ENCODE assay signal across 8 cellular contexts in the genomic region with DNA sequence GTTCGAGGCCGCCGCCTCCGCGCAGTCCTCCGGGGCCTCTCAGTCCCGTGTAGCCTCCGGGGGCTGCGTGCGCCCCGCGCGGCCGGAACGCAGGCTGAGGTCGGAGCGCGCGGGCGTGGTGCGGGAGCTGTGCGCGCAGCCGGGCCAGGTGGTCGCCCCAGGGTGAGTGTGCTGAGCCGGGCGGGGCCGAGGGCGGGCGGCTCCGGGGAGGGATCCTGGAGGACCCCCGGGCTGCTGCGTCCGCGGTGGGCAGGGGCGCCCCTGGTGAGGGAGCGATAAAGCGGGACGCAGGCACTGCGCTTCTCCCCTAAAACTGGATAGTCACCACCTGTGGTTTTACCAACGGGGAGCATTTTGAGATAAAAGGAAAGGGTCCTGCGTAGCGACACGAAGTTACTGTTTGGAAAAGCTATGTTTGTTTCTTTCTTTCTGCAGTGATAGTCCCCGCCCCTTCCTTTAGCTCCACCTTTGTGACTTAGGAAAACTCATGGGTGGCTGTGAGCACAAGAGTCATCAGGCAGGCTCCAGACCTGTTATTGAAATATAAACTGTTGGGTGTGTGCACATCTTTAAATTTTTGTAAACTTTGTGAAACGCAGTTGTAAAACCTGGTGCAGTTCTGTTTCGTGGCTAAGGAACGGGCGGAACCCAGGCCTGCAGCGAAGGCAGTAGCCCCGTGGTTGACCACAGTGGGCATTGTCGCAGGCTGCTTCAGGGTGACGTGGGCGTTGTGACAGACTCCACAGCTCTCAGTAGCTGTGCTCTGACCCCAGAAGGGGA. TPM values are rescaled to one million over a fixed set of nuclear protein-coding genes. Genes with fewer than 3 reads are reported as not detected.
DNase-seq lines count a peak whose midpoint lies in the region; ATAC-seq and TF ChIP-seq lines count a peak whose summit lies in the region.

No MANE protein-coding gene starts in this region.

- H3K36me3 ChIP-seq in SJSA1 (peaks cover 28% of the 10 kb centered on the region), left lung (no peaks in the 10 kb centered on the region)

- peak overlapping the region; percentile 90 for H3K4me3 ChIP-seq in AG04449 (ENCODE audit: low read depth, low read length)
- peak overlapping the region; percentile 92 for H3K4me3 ChIP-seq in SJSA1
- H3K4me3 ChIP-seq in left lung: peak overlapping the region; percentile 88 to 92

- ATAC-seq in GM18867 (IDR thresholded peaks at IDR 0.05; ENCODE audit: unreplicated experiment): peak; percentile 1
- ATAC-seq in HG03460 (IDR thresholded peaks at IDR 0.05; ENCODE audit: unreplicated experiment): peak; percentile 1
- no peak for ATAC-seq in left lung
- ATAC-seq in stimulated activated effector memory CD8-positive, alpha-beta T cell treated with anti-CD3 and anti-CD28 coated beads, Interleukin-12 subunit alpha, Interleukin-12 subunit beta, amount 100 ng/mL, for 72 hours: peak; percentile 36

- H3K9me3 ChIP-seq in SJSA1 (replicated peaks): no peaks in the 10 kb centered on the region
- H3K9me3 ChIP-seq in left lung: no peaks in the 10 kb centered on the region

- peaks cover 5% of the 10 kb centered on the region for H3K36me3 Mint-ChIP-seq in MCF 10A (ENCODE audit: insufficient read depth, unreplicated experiment)
- H3K36me3 Mint-ChIP-seq in stimulated activated effector memory CD8-positive, alpha-beta T cell treated with anti-CD3 and anti-CD28 coated beads, Interleukin-12 subunit alpha, Interleukin-12 subunit beta, amount 100 ng/mL, for 72 hours: peaks cover 62% of the 10 kb centered on the region

- H3K27me3 Mint-ChIP-seq in MCF 10A (ENCODE audit: insufficient read depth, unreplicated experiment): no peaks in the 10 kb centered on the region

- peak overlapping the region; percentile 92 for H3K4me3 Mint-ChIP-seq in MCF 10A (ENCODE audit: unreplicated experiment)
- H3K4me3 Mint-ChIP-seq in stimulated activated effector memory CD8-positive, alpha-beta T cell treated with anti-CD3 and anti-CD28 coated beads, Interleukin-12 subunit alpha, Interleukin-12 subunit beta, amount 100 ng/mL, for 72 hours: peak overlapping the region; percentile 87

- H3K9me3 Mint-ChIP-seq in MCF 10A (ENCODE audit: unreplicated experiment): no peaks in the 10 kb centered on the region
- no peaks in the 10 kb centered on the region for H3K9me3 Mint-ChIP-seq in stimulated activated effector memory CD8-positive, alpha-beta T cell treated with anti-CD3 and anti-CD28 coated beads, Interleukin-12 subunit alpha, Interleukin-12 subunit beta, amount 100 ng/mL, for 72 hours

- intact Hi-C loops in MCF 10A (cut with micrococcal nuclease) (no loop called here), left lung (cut with DNase I) (no loop called here)

- peaks cover 5% of the 10 kb centered on the region for H3K4me1 Mint-ChIP-seq in MCF 10A (ENCODE audit: insufficient read depth, unreplicated experiment)
- H3K4me1 Mint-ChIP-seq in stimulated activated effector memory CD8-positive, alpha-beta T cell treated with anti-CD3 and anti-CD28 coated beads, Interleukin-12 subunit alpha, Interleukin-12 subunit beta, amount 100 ng/mL, for 72 hours: peaks cover 63% of the 10 kb centered on the region

- peak overlapping the region; percentile 51 for H3K27ac Mint-ChIP-seq in MCF 10A (ENCODE audit: low read depth, unreplicated experiment)
- H3K27ac Mint-ChIP-seq in stimulated activated effector memory CD8-positive, alpha-beta T cell treated with anti-CD3 and anti-CD28 coated beads, Interleukin-12 subunit alpha, Interleukin-12 subunit beta, amount 100 ng/mL, for 72 hours: peak overlapping the region; percentile 89

- peak overlapping the region; percentile 98 for H3K27ac ChIP-seq in SJSA1
- H3K27ac ChIP-seq in left lung: peak overlapping the region; percentile 93 to 99

- BruUV-seq in MCF 10A (replicated peaks; lab: Mats Ljungman, UMichigan): TSS peak; percentile 27

- DNase-seq in AG04449 (ENCODE audit: low read depth, low spot score): no peak
- DNase-seq in SJSA1 (ENCODE audit: low read depth in 1 of 2, low spot score in 2 of 2): peak in 1 of 2 experiments; percentile 45
- DNase-seq in MCF 10A (ENCODE audit: unreplicated experiment): peak; percentile 55
- peak in 1 of 2 donors; percentile 87 for DNase-seq in left lung
- peak; percentile 47 to 65 for DNase-seq in stimulated activated effector memory CD8-positive, alpha-beta T cell treated with anti-CD3 and anti-CD28 coated beads, Interleukin-12 subunit alpha, Interleukin-12 subunit beta, amount 100 ng/mL, for 72 hours (ENCODE audit: low spot score in 2 of 2)
- DNase-seq in NCI-H2029 treated with DMSO at 0.1 percent for 48 hours (lab: John Stamatoyannopoulos, UW): no peak

- no peaks in the 10 kb centered on the region for H3K27me3 ChIP-seq in SJSA1 (replicated peaks)
- no peaks in the 10 kb centered on the region for H3K27me3 ChIP-seq in left lung

- POLR2A ChIA-PET in AG04449 (lab: Yijun Ruan, JAX): interaction anchor here (0.6 kb wide), 1 partner anchor 195 kb away, joined by 3 read pairs; no protein-coding TSS in a partner anchor
- POLR2A ChIA-PET in MCF 10A (lab: Yijun Ruan, JAX): interaction anchor here (0.6 to 1.3 kb wide), 10 partner anchors 9 to 500 kb away, joined by 3 to 11 read pairs (median 4); a partner anchor contains a TSS

- peaks cover 14% of the 10 kb centered on the region for H3K4me1 ChIP-seq in SJSA1 (replicated peaks)
- H3K4me1 ChIP-seq in left lung: peaks cover 18 to 67% of the 10 kb centered on the region in 2 donors

- TF ChIP-seq CTCF in AG04449 (IDR thresholded peaks at IDR 0.05; ENCODE audit: insufficient read depth, low read length, missing control alignments) (peak; percentile 29), MCF 10A (IDR thresholded peaks at IDR 0.05; ENCODE audit: unreplicated experiment) (no peak), left lung (IDR thresholded peaks at IDR 0.05) (no peak)

- CTCF ChIA-PET in AG04449 (lab: Yijun Ruan, JAX): interaction anchor here (1.1 to 1.4 kb wide), 3 partner anchors 13 to 301 kb away, joined by 3 to 4 read pairs (median 3); no protein-coding TSS in a partner anchor
- CTCF ChIA-PET in MCF 10A (lab: Yijun Ruan, JAX): interaction anchor here (0.6 to 1.0 kb wide), 5 partner anchors 19 to 964 kb away, joined by 3 read pairs; no protein-coding TSS in a partner anchor

RNA-seq across cellular contexts. Expression of a gene that starts 0.7 kb away (rescaled TPM):
- 23.0 TPM in 2 replicates for total RNA-seq in SJSA1 (2014; rRNA removed; shearing (Covaris generic))
- total RNA-seq in MCF 10A (2022): 20.3 and 25.1 TPM in 2 replicates
- total RNA-seq in left lung: 10 to 100 TPM; 18.5 to 24.4 TPM

Comparison
In these comparisons a context has a peak if more than half of its experiments do, and no peak if none do; other contexts are left out.
1. DNase-seq: peak in MCF 10A (single experiment) and stimulated activated effector memory CD8-positive, alpha-beta T cell treated with anti-CD3 and anti-CD28 coated beads, Interleukin-12 subunit alpha, Interleukin-12 subunit beta, amount 100 ng/mL, for 72 hours (2 of 2); none in AG04449 (single experiment) and NCI-H2029 treated with DMSO at 0.1 percent for 48 hours (single experiment).
2. Peak in every context shown above with its lines, with median percentiles within 50 percentile points of each other: H3K4me3 ChIP-seq.